9 cellular contexts compared by ENCODE assay signal in genomic region chr6:26493258-26493657, GRCh38. TPM values are rescaled to one million over a fixed set of nuclear protein-coding genes. Genes with fewer than 3 reads are reported as not detected.
DNase-seq lines count a peak whose midpoint lies in the region; ATAC-seq, FAIRE-seq and TF ChIP-seq lines count a peak whose summit lies in the region.
"Had no signal": no experiment of that assay in that cellular context is flagged by ENCODE, and none has a peak within 500 bp of the region (broad histone marks: within the 10 kb centered on the region; RNA-seq: fewer than 3 reads in every experiment).

No MANE protein-coding gene starts in this region.

- H3K27ac Mint-ChIP-seq in activated B cell treated with CpG ODN at 0.5 μM for 24 hours (no peak overlapping the region), memory B cell (no peak overlapping the region)
- no peak overlapping the region for H3K27ac Mint-ChIP-seq in activated naive CD4-positive, alpha-beta T cell treated with anti-CD3 and anti-CD28 coated beads, Interleukin-2, amount 10 ng/mL, durations not matched to agents 7 days and 5 days

- H3K36me3 ChIP-seq in SJCRH30: no peaks in the 10 kb centered on the region
- H3K36me3 ChIP-seq: vagina had no signal

- H3K9me3 ChIP-seq in SJCRH30 (replicated peaks): no peaks in the 10 kb centered on the region
- H3K9me3 ChIP-seq: vagina had no signal

- no peaks in the 10 kb centered on the region for H3K27me3 Mint-ChIP-seq in activated B cell treated with CpG ODN at 0.5 μM for 24 hours
- no peaks in the 10 kb centered on the region for H3K27me3 Mint-ChIP-seq in memory B cell
- H3K27me3 Mint-ChIP-seq in activated naive CD4-positive, alpha-beta T cell treated with anti-CD3 and anti-CD28 coated beads, Interleukin-2, amount 10 ng/mL, durations not matched to agents 7 days and 5 days: peaks cover 12% of the 10 kb centered on the region

- no peaks in the 10 kb centered on the region for H3K9me3 Mint-ChIP-seq in activated B cell treated with CpG ODN at 0.5 μM for 24 hours
- H3K9me3 Mint-ChIP-seq in memory B cell: no peaks in the 10 kb centered on the region
- H3K9me3 Mint-ChIP-seq in activated naive CD4-positive, alpha-beta T cell treated with anti-CD3 and anti-CD28 coated beads, Interleukin-2, amount 10 ng/mL, durations not matched to agents 7 days and 5 days: peaks cover 2% of the 10 kb centered on the region

- DNase-seq in D721Med (ENCODE audit: insufficient read length, low spot score) (no peak), HEK293T (ENCODE audit: extremely low spot score) (peak; percentile 27), activated B cell treated with CpG ODN at 0.5 μM for 24 hours (no peak), memory B cell (ENCODE audit: low spot score in 2 of 2) (no peak), SJCRH30 (no peak), SIG-M5 treated with dmso at 0.1 percent for 504 hours (lab: John Stamatoyannopoulos, UW; ENCODE audit: unreplicated experiment) (no peak)
- no peak for DNase-seq in activated naive CD4-positive, alpha-beta T cell treated with anti-CD3 and anti-CD28 coated beads, Interleukin-2, amount 10 ng/mL, durations not matched to agents 7 days and 5 days

- H3K36me3 Mint-ChIP-seq in activated B cell treated with CpG ODN at 0.5 μM for 24 hours (ENCODE audit: low read depth) (no peaks in the 10 kb centered on the region), memory B cell (no peaks in the 10 kb centered on the region)
- no peaks in the 10 kb centered on the region for H3K36me3 Mint-ChIP-seq in activated naive CD4-positive, alpha-beta T cell treated with anti-CD3 and anti-CD28 coated beads, Interleukin-2, amount 10 ng/mL, durations not matched to agents 7 days and 5 days

- intact Hi-C loops in activated B cell treated with CpG ODN at 0.5 μM for 24 hours (cut with micrococcal nuclease): no loop called here

- H3K4me1 ChIP-seq in SJCRH30: no peaks in the 10 kb centered on the region
- H3K4me1 ChIP-seq: vagina had no signal

- peak; percentile 12 for TF ChIP-seq CTCF in D721Med (IDR thresholded peaks at IDR 0.05; ENCODE audit: insufficient read depth, missing control alignments)
- TF ChIP-seq CTCF in activated B cell treated with CpG ODN at 0.5 μM for 24 hours (IDR thresholded peaks at IDR 0.05): no peak

- FAIRE-seq in D721Med (lab: Jason Lieb, UNC): no peak

- no peaks in the 10 kb centered on the region for H3K27me3 ChIP-seq in SJCRH30
- H3K27me3 ChIP-seq: vagina had no signal

- H3K4me3 Mint-ChIP-seq in activated B cell treated with CpG ODN at 0.5 μM for 24 hours (no peak overlapping the region), memory B cell (no peak overlapping the region)
- no peak overlapping the region for H3K4me3 Mint-ChIP-seq in activated naive CD4-positive, alpha-beta T cell treated with anti-CD3 and anti-CD28 coated beads, Interleukin-2, amount 10 ng/mL, durations not matched to agents 7 days and 5 days

- POLR2A ChIA-PET in HEK293T (lab: Yijun Ruan, JAX): interaction anchor here (0.7 kb wide), 1 partner anchor 148 kb away, joined by 3 read pairs; no protein-coding TSS in a partner anchor
- POLR2A ChIA-PET in activated B cell treated with CpG ODN at 0.5 μM for 24 hours (lab: Charles Lee): no interaction called here

- H3K4me1 Mint-ChIP-seq in activated B cell treated with CpG ODN at 0.5 μM for 24 hours (peaks cover 7% of the 10 kb centered on the region), memory B cell (peaks cover 6% of the 10 kb centered on the region)
- H3K4me1 Mint-ChIP-seq in activated naive CD4-positive, alpha-beta T cell treated with anti-CD3 and anti-CD28 coated beads, Interleukin-2, amount 10 ng/mL, durations not matched to agents 7 days and 5 days: peaks cover 22% of the 10 kb centered on the region

- CTCF ChIA-PET in HEK293T (lab: Yijun Ruan, JAX): no interaction called here
- CTCF ChIA-PET in activated B cell treated with CpG ODN at 0.5 μM for 24 hours (lab: Charles Lee): no interaction called here
- CTCF ChIA-PET in activated naive CD4-positive, alpha-beta T cell treated with anti-CD3 and anti-CD28 coated beads, Interleukin-2, amount 10 ng/mL, durations not matched to agents 7 days and 5 days (lab: Charles Lee): interaction anchor here (2.7 kb wide), 1 partner anchor 151 kb away, joined by 11 read pairs; no protein-coding TSS in a partner anchor

- H3K4me3 ChIP-seq in SJCRH30: no peak overlapping the region
- H3K4me3 ChIP-seq: vagina had no signal

- peak; percentile 64 for ATAC-seq in activated B cell treated with CpG ODN at 0.5 μM for 24 hours (ENCODE audit: low read depth)
- peak; percentile 50 for ATAC-seq in memory B cell (ENCODE audit: low read depth)
- ATAC-seq in GM21528 (IDR thresholded peaks at IDR 0.05; ENCODE audit: low FRiP score, unreplicated experiment): no peak

- H3K27ac ChIP-seq in SJCRH30: no peak overlapping the region
- H3K27ac ChIP-seq: vagina had no signal

TF ChIP-seq in HEK293T, 16 proteins besides CTCF, POLR2A, EP300 and RAD21:
- TF ChIP-seq SP1 (IDR thresholded peaks at IDR 0.05): no peak
- TF ChIP-seq SUZ12 (IDR thresholded peaks at IDR 0.05): no peak
- TF ChIP-seq ELF4 (IDR thresholded peaks at IDR 0.05): no peak
- TF ChIP-seq NFRKB (IDR thresholded peaks at IDR 0.05): no peak
- no peak for TF ChIP-seq LEF1 (IDR thresholded peaks at IDR 0.05; ENCODE audit: borderline replicate concordance)

RNA-seq across cellular contexts. Expression of gene BTN1A1, which starts 6.8 kb away (rescaled TPM):
- total RNA-seq in activated B cell treated with CpG ODN at 0.5 μM for 24 hours: 0.18 and 0.46 TPM in 2 replicates
- 0.04 TPM in 1 of 2 replicates, not detected in the other for total RNA-seq in SJCRH30 (2014; rRNA removed; shearing (Covaris generic))
- total RNA-seq: vagina had no signal

RNA-seq across cellular contexts. Expression of gene BTN2A1, which starts 35.5 kb away (rescaled TPM):
- 39.7 and 45.1 TPM in 2 replicates for total RNA-seq in activated B cell treated with CpG ODN at 0.5 μM for 24 hours
- total RNA-seq in SJCRH30 (2014; rRNA removed; shearing (Covaris generic)): 16.9 and 17.2 TPM in 2 replicates

RNA-seq across cellular contexts. Expression of gene HMGN4, which starts 44.9 kb away (rescaled TPM):
- total RNA-seq in activated B cell treated with CpG ODN at 0.5 μM for 24 hours: 74.5 and 82.2 TPM in 2 replicates
- 52.2 and 53.8 TPM in 2 replicates for total RNA-seq in SJCRH30 (2014; rRNA removed; shearing (Covaris generic))

RNA-seq across cellular contexts. Expression of gene BTN3A3, which starts 53.0 kb away (rescaled TPM):
- total RNA-seq in activated B cell treated with CpG ODN at 0.5 μM for 24 hours: 51.9 and 54.1 TPM in 2 replicates
- 0.33 and 0.55 TPM in 2 replicates for total RNA-seq in SJCRH30 (2014; rRNA removed; shearing (Covaris generic))
